In the genomic region with DNA sequence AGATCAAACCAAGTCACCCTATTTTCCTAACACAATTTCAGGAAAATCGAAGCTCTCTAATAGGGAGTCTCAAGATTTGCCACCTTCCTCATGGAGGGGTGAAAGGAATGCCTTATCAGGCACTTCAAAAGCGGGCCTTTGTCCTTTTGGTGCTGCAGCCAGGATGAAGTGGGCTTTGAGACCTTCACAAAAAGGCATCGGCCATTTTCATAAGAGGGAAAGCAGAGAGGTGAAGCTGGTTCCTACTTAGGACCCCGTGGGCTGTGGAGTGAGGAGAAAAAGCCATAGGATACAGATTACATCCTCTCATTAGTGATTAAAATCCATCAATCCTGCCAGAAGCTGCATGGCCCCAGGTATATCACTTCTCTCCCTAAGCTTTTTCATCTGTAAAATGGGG, we compare ENCODE assay signal across 1 cellular context.
TF ChIP-seq lines count a peak whose summit lies in the region.

No MANE protein-coding gene starts in this region.

TF ChIP-seq in K562, 482 proteins besides CTCF, POLR2A, EP300 and RAD21:
- TF ChIP-seq ZBTB1 (CRISPR knock-in tag; IDR thresholded peaks at IDR 0.05; ENCODE audit: borderline replicate concordance, low read depth) (no peak), MXD1 (CRISPR knock-in tag; IDR thresholded peaks at IDR 0.05; ENCODE audit: borderline replicate concordance, poor library complexity, severe bottlenecking) (no peak), ARID3A (IDR thresholded peaks at IDR 0.05; ENCODE audit: borderline replicate concordance, low read depth, low read length) (no peak), ZBTB11 (CRISPR knock-in tag; IDR thresholded peaks at IDR 0.05) (0 out of 6 replicates have a peak, but pooled peaks of 1 of the 3 experiments have one; percentile 4), HOXB6 (CRISPR knock-in tag; IDR thresholded peaks at IDR 0.05; ENCODE audit: borderline replicate concordance) (no peak), PTTG1 (tag; IDR thresholded peaks at IDR 0.05; ENCODE audit: low read depth) (no peak), YY1 (IDR thresholded peaks at IDR 0.05; ENCODE audit: borderline replicate concordance in 1 of 3, control insufficient read depth in 1 of 3, extremely low read depth in 1 of 3, insufficient read depth in 3 of 3, insufficient read length in 1 of 3, insufficient replicate concordance in 2 of 3, low read depth in 1 of 3, low read length in 2 of 3) (peak in 1 of 3 experiments; percentile 51), RBBP5 (IDR thresholded peaks at IDR 0.05; ENCODE audit: borderline replicate concordance, insufficient read depth, low read length, poor library complexity, severe bottlenecking) (no peak), ZNF146 (CRISPR knock-in tag; IDR thresholded peaks at IDR 0.05; ENCODE audit: unreplicated experiment) (no peak)
- TF ChIP-seq, protein P1, sequence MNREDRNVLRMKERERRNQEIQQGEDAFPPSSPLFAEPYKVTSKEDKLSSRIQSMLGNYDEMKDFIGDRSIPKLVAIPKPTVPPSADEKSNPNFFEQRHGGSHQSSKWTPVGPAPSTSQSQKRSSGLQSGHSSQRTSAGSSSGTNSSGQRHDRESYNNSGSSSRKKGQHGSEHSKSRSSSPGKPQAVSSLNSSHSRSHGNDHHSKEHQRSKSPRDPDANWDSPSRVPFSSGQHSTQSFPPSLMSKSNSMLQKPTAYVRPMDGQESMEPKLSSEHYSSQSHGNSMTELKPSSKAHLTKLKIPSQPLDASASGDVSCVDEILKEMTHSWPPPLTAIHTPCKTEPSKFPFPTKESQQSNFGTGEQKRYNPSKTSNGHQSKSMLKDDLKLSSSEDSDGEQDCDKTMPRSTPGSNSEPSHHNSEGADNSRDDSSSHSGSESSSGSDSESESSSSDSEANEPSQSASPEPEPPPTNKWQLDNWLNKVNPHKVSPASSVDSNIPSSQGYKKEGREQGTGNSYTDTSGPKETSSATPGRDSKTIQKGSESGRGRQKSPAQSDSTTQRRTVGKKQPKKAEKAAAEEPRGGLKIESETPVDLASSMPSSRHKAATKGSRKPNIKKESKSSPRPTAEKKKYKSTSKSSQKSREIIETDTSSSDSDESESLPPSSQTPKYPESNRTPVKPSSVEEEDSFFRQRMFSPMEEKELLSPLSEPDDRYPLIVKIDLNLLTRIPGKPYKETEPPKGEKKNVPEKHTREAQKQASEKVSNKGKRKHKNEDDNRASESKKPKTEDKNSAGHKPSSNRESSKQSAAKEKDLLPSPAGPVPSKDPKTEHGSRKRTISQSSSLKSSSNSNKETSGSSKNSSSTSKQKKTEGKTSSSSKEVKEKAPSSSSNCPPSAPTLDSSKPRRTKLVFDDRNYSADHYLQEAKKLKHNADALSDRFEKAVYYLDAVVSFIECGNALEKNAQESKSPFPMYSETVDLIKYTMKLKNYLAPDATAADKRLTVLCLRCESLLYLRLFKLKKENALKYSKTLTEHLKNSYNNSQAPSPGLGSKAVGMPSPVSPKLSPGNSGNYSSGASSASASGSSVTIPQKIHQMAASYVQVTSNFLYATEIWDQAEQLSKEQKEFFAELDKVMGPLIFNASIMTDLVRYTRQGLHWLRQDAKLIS (CRISPR knock-in tag; IDR thresholded peaks at IDR 0.05), result 0 out of 2 replicates have a peak, but pooled peaks have one; percentile 9
- TF ChIP-seq, protein P2, sequence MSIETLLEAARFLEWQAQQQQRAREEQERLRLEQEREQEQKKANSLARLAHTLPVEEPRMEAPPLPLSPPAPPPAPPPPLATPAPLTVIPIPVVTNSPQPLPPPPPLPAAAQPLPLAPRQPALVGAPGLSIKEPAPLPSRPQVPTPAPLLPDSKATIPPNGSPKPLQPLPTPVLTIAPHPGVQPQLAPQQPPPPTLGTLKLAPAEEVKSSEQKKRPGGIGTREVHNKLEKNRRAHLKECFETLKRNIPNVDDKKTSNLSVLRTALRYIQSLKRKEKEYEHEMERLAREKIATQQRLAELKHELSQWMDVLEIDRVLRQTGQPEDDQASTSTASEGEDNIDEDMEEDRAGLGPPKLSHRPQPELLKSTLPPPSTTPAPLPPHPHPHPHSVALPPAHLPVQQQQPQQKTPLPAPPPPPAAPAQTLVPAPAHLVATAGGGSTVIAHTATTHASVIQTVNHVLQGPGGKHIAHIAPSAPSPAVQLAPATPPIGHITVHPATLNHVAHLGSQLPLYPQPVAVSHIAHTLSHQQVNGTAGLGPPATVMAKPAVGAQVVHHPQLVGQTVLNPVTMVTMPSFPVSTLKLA (conservative IDR thresholded peaks at IDR 0.05), result 0 out of 4 replicates have a peak, but pooled peaks of 1 of the 2 experiments have one; percentile 8
